8 cellular contexts compared by ENCODE assay signal in the genomic region with DNA sequence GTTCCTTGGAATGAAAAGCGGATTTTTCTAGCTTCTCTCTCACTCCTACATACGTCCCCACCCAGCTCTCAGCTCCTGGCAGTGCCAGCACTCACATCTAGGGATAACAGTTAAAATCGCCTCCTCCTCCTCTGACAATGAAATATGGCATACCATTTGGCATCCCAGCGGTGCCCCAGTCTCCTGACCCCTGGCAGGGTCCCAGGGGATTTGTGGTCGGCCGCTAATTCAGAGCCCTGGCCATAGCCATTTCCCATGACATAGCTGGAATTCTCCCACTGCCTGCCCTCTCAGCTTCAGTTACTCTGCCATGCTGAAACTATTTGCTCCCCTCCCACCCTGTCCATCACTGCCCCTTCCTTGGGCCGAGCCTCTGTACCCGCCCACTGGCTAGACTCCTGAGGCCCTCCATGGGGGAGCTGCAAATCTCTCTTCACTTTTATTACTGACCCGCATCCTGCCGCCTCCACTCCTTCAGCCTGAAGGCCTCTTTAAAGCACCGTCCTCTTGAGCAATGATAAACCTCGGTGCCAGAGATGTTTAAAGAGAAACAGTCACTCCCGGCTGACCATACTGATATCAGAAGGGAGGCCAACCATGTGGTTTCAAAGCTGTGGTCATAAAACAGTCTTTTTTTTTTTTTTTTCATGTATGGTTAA.
DNase-seq lines count a peak whose midpoint lies in the region; ATAC-seq and TF ChIP-seq lines count a peak whose summit lies in the region.

No MANE protein-coding gene starts in this region.

- no peak overlapping the region for H2AFZ ChIP-seq in OCI-LY7 (ENCODE audit: low read length)

- H4K20me1 ChIP-seq in OCI-LY7 (ENCODE audit: insufficient read depth, low read length) = no peaks in the 10 kb centered on the region; the same call in 1 of the 2 replicates

- TF ChIP-seq CTCF in ascending aorta (IDR thresholded peaks at IDR 0.05) (no peak), WERI-Rb-1 (IDR thresholded peaks at IDR 0.05; ENCODE audit: low read depth, low read length) (no peak), OCI-LY7 (conservative IDR thresholded peaks at IDR 0.05; ENCODE audit: low read length) (no peak)

- peaks cover 6 to 10% of the 10 kb centered on the region in 2 donors for H3K9me3 ChIP-seq in ascending aorta
- H3K9me3 ChIP-seq in WERI-Rb-1 (ENCODE audit: severe bottlenecking) = peaks cover 5% of the 10 kb centered on the region
- 0 out of 2 replicates have a peak, but pooled peaks cover 4% of the 10 kb centered on the region for H3K9me3 ChIP-seq in OCI-LY7 (ENCODE audit: low read length)

- H3K27me3 ChIP-seq in ascending aorta = no peaks in the 10 kb centered on the region
- H3K27me3 ChIP-seq in WERI-Rb-1 (ENCODE audit: insufficient read depth, low read depth, severe bottlenecking) = peaks cover 80% of the 10 kb centered on the region

- H3K36me3 ChIP-seq in ascending aorta (no peaks in the 10 kb centered on the region), WERI-Rb-1 (no peaks in the 10 kb centered on the region), OCI-LY7 (ENCODE audit: insufficient read depth, low read length) (no peaks in the 10 kb centered on the region)

- no peaks in the 10 kb centered on the region for H3K79me2 ChIP-seq in OCI-LY7 (ENCODE audit: insufficient read depth, low read depth, low read length)

- no peaks in the 10 kb centered on the region for H3K9me2 ChIP-seq in OCI-LY7 (ENCODE audit: insufficient read depth, low read length)

- H3K4me3 ChIP-seq in ascending aorta (peak overlapping the region; percentile 19 to 24), WERI-Rb-1 (ENCODE audit: low read depth, low read length) (no peak overlapping the region), OCI-LY7 (ENCODE audit: low read depth, low read length, poor library complexity, severe bottlenecking) (no peak overlapping the region)

- DNase-seq in GM03348 (ENCODE audit: low spot score) (peak; percentile 93), ascending aorta (ENCODE audit: low spot score in 2 of 2) (peak in 1 of 2 donors; percentile 82), left cardiac atrium (peak; percentile 73), sciatic nerve (ENCODE audit: low spot score) (peak; percentile 79), WERI-Rb-1 (no peak), OCI-LY7 (ENCODE audit: low spot score) (no peak)
- DNase-seq in stimulated activated CD4-positive, alpha-beta T cell treated with anti-CD3 and anti-CD28 coated beads, Interleukin-1b, Interleukin-23, amount 100 ng/mL, for 48 hours = no peak

- CTCF ChIA-PET in OCI-LY7 (lab: Charles Lee; ENCODE audit: unreplicated experiment) = no interaction called here

- POLR2A ChIA-PET in OCI-LY7 (lab: Charles Lee) = interaction anchor here (0.7 to 1.0 kb wide), 2 partner anchors 14 to 1706 kb away, joined by 3 to 4 read pairs; no protein-coding TSS in a partner anchor

- peak overlapping the region; percentile 88 to 89 for H3K27ac ChIP-seq in ascending aorta
- no peak overlapping the region for H3K27ac ChIP-seq in WERI-Rb-1
- H3K27ac ChIP-seq in OCI-LY7 (ENCODE audit: low read depth, low read length, poor library complexity, severe bottlenecking) = no peak overlapping the region

- H3K4me1 ChIP-seq in ascending aorta (peaks cover 2 to 21% of the 10 kb centered on the region in 2 donors), OCI-LY7 (ENCODE audit: insufficient read depth, low read length, poor library complexity, severe bottlenecking) (no peaks in the 10 kb centered on the region)

- ATAC-seq in left cardiac atrium (peak; percentile 81 to 88), sciatic nerve (peak; percentile 89), HG02885 (IDR thresholded peaks at IDR 0.05; ENCODE audit: poor library complexity, unreplicated experiment) (no peak)

- intact Hi-C loops in ascending aorta (cut with DNase I) (loop anchor here (5.0 kb wide), 2 partner anchors 421 to 584 kb away; a partner anchor contains a TSS), left cardiac atrium (cut with DNase I) (no loop called here), sciatic nerve (cut with DNase I) (no loop called here), OCI-LY7 (cut with micrococcal nuclease; ENCODE audit: unreplicated experiment) (no loop called here)

- BruUV-seq in OCI-LY7 (replicated peaks; lab: Mats Ljungman, UMichigan) = no TSS peak

- H3K4me2 ChIP-seq in OCI-LY7 (ENCODE audit: low read length) = no peak overlapping the region

Comparison
In these comparisons a context has a peak if more than half of its experiments do, and no peak if none do; other contexts are left out.
1. DNase-seq: peak in GM03348 (single experiment), left cardiac atrium (single experiment) and sciatic nerve (single experiment); none in WERI-Rb-1 (single experiment), stimulated activated CD4-positive, alpha-beta T cell treated with anti-CD3 and anti-CD28 coated beads, Interleukin-1b, Interleukin-23, amount 100 ng/mL, for 48 hours (single experiment) and OCI-LY7 (single experiment).
2. H3K27ac ChIP-seq: peak in ascending aorta (2 of 2); none in WERI-Rb-1 (single experiment) and OCI-LY7 (single experiment).
3. H3K4me3 ChIP-seq: peak in ascending aorta (2 of 2); none in WERI-Rb-1 (single experiment) and OCI-LY7 (single experiment).